ENCODE assay signal across 17 cellular contexts in the genomic region with DNA sequence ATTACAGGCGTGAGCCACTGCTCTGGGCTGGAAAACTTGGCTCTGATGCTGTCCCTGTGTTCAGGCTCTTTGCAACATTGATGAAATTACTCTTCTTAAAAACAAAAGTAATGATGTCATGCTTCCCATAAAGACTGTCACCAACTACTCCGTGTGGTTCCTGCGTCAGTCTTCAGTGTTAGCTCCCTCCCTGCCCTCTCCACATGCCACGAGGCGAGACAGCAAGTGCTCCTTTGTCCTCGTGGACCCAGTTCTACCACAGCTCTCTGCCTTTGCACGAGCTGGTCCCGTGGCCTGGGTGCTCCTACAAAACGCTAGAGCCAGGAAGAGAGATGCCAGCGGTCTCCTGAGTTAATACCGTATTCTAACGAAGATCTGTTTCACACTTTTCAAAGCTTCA.
"Had no signal": no experiment of that assay in that cellular context is flagged by ENCODE, and none has a peak within 500 bp of the region (broad histone marks: within the 10 kb centered on the region; RNA-seq: fewer than 3 reads in every experiment).

No MANE protein-coding gene starts in this region.

- H3K4me3 ChIP-seq: gastrocnemius medialis, left lung, ovary had no signal

- H3K36me3 ChIP-seq: gastrocnemius medialis, left lung, ovary had no signal

- H3K4me1 ChIP-seq: gastrocnemius medialis, left lung had no signal

- ATAC-seq: activated CD8-positive, alpha-beta T cell treated with anti-CD3 and anti-CD28 coated beads for 36 hours; activated T-cell treated with anti-CD3 and anti-CD28 coated beads, Interleukin-2, amount 50 U/mL, for 4 hours; esophagus mucosa; gastrocnemius medialis; left lung; stimulated activated memory B cell treated with anti-CD40 and anti-IgM and Interleukin-4, amounts not matched to agents 10 μg/mL and 1 μg/mL and 100 μg/mL, for 72 hours; WTC11 had no signal

- H3K27ac ChIP-seq: gastrocnemius medialis, left lung, ovary had no signal

- DNase-seq: activated CD4-positive, alpha-beta T cell treated with anti-CD3 and anti-CD28 coated beads for 4 hours; activated CD8-positive, alpha-beta T cell treated with anti-CD3 and anti-CD28 coated beads for 36 hours; activated effector memory CD4-positive, alpha-beta T cell treated with Interleukin-2 at 50 U/mL for 16 hours; activated naive CD4-positive, alpha-beta T cell treated with anti-CD3 and anti-CD28 coated beads, Interleukin-2, amount 50 U/mL, for 16 hours; activated T-cell treated with anti-CD3 and anti-CD28 coated beads, Interleukin-2, amount 50 U/mL, for 4 hours; gastrocnemius medialis; left lung; nephron progenitor cell; ovary had no signal

- H3K27me3 ChIP-seq: gastrocnemius medialis, left lung, ovary had no signal

- FAIRE-seq: astrocyte, bronchial epithelial cell, endometrium, keratinocyte, TTC549 had no signal

- H3K9me3 ChIP-seq: gastrocnemius medialis, ovary had no signal
